In the genomic region with DNA sequence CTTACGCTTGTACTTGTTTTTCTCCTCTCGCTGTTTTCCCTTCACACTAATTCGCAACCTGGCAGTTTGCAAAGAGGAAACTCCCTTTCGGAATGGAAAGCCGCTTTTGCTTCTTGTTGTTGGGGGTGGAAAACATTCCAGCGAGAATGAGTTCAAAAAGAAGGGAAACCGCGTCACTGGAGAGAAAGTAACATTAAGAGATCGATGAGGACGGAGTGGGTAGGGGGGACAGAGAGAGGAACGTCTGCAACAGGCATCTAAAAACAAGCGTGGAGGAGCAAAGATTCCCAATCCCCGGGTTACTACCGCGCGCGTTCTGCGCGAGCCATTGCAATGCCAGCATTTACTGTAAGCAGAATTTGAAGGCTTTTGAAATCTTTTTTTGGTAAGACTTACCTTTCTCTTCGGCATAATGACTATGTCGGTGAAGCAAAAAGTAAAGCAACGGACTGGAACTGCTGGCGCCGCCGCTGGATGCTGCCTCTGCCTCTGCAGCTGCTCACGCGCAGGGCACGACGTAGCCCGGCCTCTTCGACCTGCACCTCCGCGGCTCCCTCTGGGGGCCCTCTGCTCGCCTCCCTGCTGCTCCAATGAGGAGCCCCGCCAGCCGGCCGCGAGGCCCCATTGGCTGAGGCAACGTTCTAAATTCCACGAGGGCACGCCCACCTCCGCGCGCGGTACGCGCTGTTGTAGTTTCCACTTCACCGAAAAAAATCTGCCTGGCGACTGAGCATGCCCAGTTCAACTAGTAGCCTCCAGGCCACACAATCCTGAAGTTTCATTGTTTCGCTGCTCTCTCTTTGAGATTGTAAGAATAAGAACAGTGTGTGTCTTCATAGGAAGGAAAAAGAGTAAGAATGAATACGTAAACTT, we compare ENCODE assay signal across 8 cellular contexts. TPM values are rescaled to one million over a fixed set of nuclear protein-coding genes. Genes with fewer than 3 reads are reported as not detected.
DNase-seq lines count a peak whose midpoint lies in the region; ATAC-seq and TF ChIP-seq lines count a peak whose summit lies in the region.

A gene (minus strand): TSS at position 533 of the 873 bp plus-strand sequence.

- DNase-seq in GM04504 (ENCODE audit: low read depth) (peak; percentile 84), HFFc6 (peak; percentile 91), NB4 (ENCODE audit: low read depth) (peak; percentile 97), SKM-1 (lab: John Stamatoyannopoulos, UW; ENCODE audit: unreplicated experiment) (peak; percentile 62), glomerular endothelial cell (ENCODE audit: extremely low read depth, low read depth, low spot score) (no peak), occipital lobe (lab: John Stamatoyannopoulos, UW) (peak; percentile 97)
- peak; percentile 89 to 92 for DNase-seq in activated naive CD4-positive, alpha-beta T cell treated with anti-CD3 and anti-CD28 coated beads, Interleukin-2, amount 50 U/mL, for 72 hours (ENCODE audit: low spot score in 2 of 2)

- H3K27ac Mint-ChIP-seq in HFFc6: peak within 1 kb of the TSS; percentile 89
- H3K27ac Mint-ChIP-seq in activated naive CD4-positive, alpha-beta T cell treated with anti-CD3 and anti-CD28 coated beads, Interleukin-2, amount 50 U/mL, for 72 hours: peak within 1 kb of the TSS; percentile 94 to 95

- no peaks in the 10 kb centered on the region for H3K36me3 Mint-ChIP-seq in HFFc6 (ENCODE audit: low read depth)
- peaks cover 5 to 12% of the 10 kb centered on the region in 2 donors for H3K36me3 Mint-ChIP-seq in activated naive CD4-positive, alpha-beta T cell treated with anti-CD3 and anti-CD28 coated beads, Interleukin-2, amount 50 U/mL, for 72 hours

- ATAC-seq in activated naive CD4-positive, alpha-beta T cell treated with anti-CD3 and anti-CD28 coated beads, Interleukin-2, amount 50 U/mL, for 72 hours: peak; percentile 93 to 97

- peak; percentile 28; the same call in 1 of the 2 replicates for TF ChIP-seq CTCF in HFFc6 (IDR thresholded peaks at IDR 0.05)
- no peak for TF ChIP-seq CTCF in NB4 (IDR thresholded peaks at IDR 0.05; ENCODE audit: low read depth, low read length)

- H3K27ac ChIP-seq in temporal lobe (ENCODE audit: low read depth, low read length): peak within 1 kb of the TSS; percentile 87

- H3K4me1 Mint-ChIP-seq in HFFc6 (ENCODE audit: low read depth): 0 out of 2 replicates have a peak, but pooled peaks cover 4% of the 10 kb centered on the region

- peak within 1 kb of the TSS; percentile 95 for H3K4me3 Mint-ChIP-seq in HFFc6

- peak within 1 kb of the TSS; percentile 97 for H3K4me3 ChIP-seq in NB4 (ENCODE audit: low read depth, low read length)

- 0 out of 2 replicates have a peak, but pooled peaks cover 2% of the 10 kb centered on the region for H3K27me3 Mint-ChIP-seq in HFFc6 (ENCODE audit: insufficient read depth)

- H3K9me3 Mint-ChIP-seq in HFFc6: no peaks in the 10 kb centered on the region
- no peaks in the 10 kb centered on the region for H3K9me3 Mint-ChIP-seq in activated naive CD4-positive, alpha-beta T cell treated with anti-CD3 and anti-CD28 coated beads, Interleukin-2, amount 50 U/mL, for 72 hours

- TF ChIP-seq POLR2A in NB4 (IDR thresholded peaks at IDR 0.05; ENCODE audit: extremely low read depth, insufficient read length): peak; percentile 89

RNA-seq across cellular contexts. Expression of the gene that starts here (rescaled TPM):
- total RNA-seq in HFFc6 (2021; fragmentation: NEBNext Ultra II Directional; extraction: Animal tissue kit (Norgen Biotek cat#: 25700)): 10 to 100 TPM; 26.7 to 41.2 (median 28.6) TPM
- 10 to 100 TPM; 49.8 to 57.0 TPM for total RNA-seq in activated naive CD4-positive, alpha-beta T cell treated with anti-CD3 and anti-CD28 coated beads, Interleukin-2, amount 50 U/mL, for 72 hours
- total RNA-seq in glomerular endothelial cell: 37.5 and 44.3 TPM in 2 replicates
- 44.6 TPM for total RNA-seq in occipital lobe
- 48.7 TPM for total RNA-seq in temporal lobe
